Comparison of ENCODE assay signal across 9 cellular contexts in genomic region chr11:121575963-121576290, GRCh38.
DNase-seq lines count a peak whose midpoint lies in the region; ATAC-seq and TF ChIP-seq lines count a peak whose summit lies in the region.
"Had no signal": no experiment of that assay in that cellular context is flagged by ENCODE, and none has a peak within 500 bp of the region (broad histone marks: within the 10 kb centered on the region; RNA-seq: fewer than 3 reads in every experiment).

No MANE protein-coding gene starts in this region.

- intact Hi-C loops in aorta (cut with DNase I): no loop called here

- peaks cover 12% of the 10 kb centered on the region for H3K27me3 Mint-ChIP-seq in nephron progenitor cell (ENCODE audit: low read depth, poor library complexity)
- peaks cover 47% of the 10 kb centered on the region for H3K27me3 Mint-ChIP-seq in chondrocyte (ENCODE audit: low read depth)
- H3K27me3 Mint-ChIP-seq: activated CD4-positive, alpha-beta T cell treated with anti-CD3 and anti-CD28 coated beads, Interleukin-2, amount 10 ng/mL, durations not matched to agents 24 days and 14 days had no signal

- H3K4me3 Mint-ChIP-seq in nephron progenitor cell (peak overlapping the region; percentile 3), chondrocyte (ENCODE audit: unreplicated experiment) (no peak overlapping the region)
- H3K4me3 Mint-ChIP-seq: activated CD4-positive, alpha-beta T cell treated with anti-CD3 and anti-CD28 coated beads, Interleukin-2, amount 10 ng/mL, durations not matched to agents 24 days and 14 days had no signal

- H3K36me3 Mint-ChIP-seq in nephron progenitor cell (ENCODE audit: low read depth) (peaks cover 67% of the 10 kb centered on the region), chondrocyte (ENCODE audit: low read depth) (peaks cover 11% of the 10 kb centered on the region)

- H3K27me3 ChIP-seq in aorta (ENCODE audit: control insufficient read depth in 1 of 2, insufficient read depth in 2 of 2, low read length in 1 of 2): no peaks in the 10 kb centered on the region
- no peaks in the 10 kb centered on the region for H3K27me3 ChIP-seq in SJCRH30

- DNase-seq in nephron progenitor cell (no peak), hippocampal formation (lab: John Stamatoyannopoulos, UW) (no peak), aorta (no peak), chondrocyte (ENCODE audit: low spot score) (no peak), SJCRH30 (no peak)
- DNase-seq: activated CD4-positive, alpha-beta T cell treated with anti-CD3 and anti-CD28 coated beads, Interleukin-2, amount 10 ng/mL, durations not matched to agents 24 days and 14 days had no signal

- H3K27ac ChIP-seq in aorta (ENCODE audit: low read depth in 1 of 2, low read length in 2 of 2) (no peak overlapping the region), SJCRH30 (no peak overlapping the region)

- H3K36me3 ChIP-seq in aorta (ENCODE audit: control insufficient read depth in 1 of 2, insufficient read depth in 2 of 2, low read length in 1 of 2) (peaks cover 2 to 4% of the 10 kb centered on the region in 2 donors), SJCRH30 (no peaks in the 10 kb centered on the region)

- H3K27ac Mint-ChIP-seq in nephron progenitor cell (peak overlapping the region; percentile 83), chondrocyte (ENCODE audit: unreplicated experiment) (no peak overlapping the region)
- H3K27ac Mint-ChIP-seq: activated CD4-positive, alpha-beta T cell treated with anti-CD3 and anti-CD28 coated beads, Interleukin-2, amount 10 ng/mL, durations not matched to agents 24 days and 14 days had no signal

- 88 to 89% methylated on average over 5 of the region's 5 CpGs for WGBS in aorta, 2 donors

- ATAC-seq in GM18909 (IDR thresholded peaks at IDR 0.05; ENCODE audit: poor library complexity, unreplicated experiment) (peak; percentile 43), GM21786 (IDR thresholded peaks at IDR 0.05; ENCODE audit: unreplicated experiment) (peak; percentile 24), HG03520 (IDR thresholded peaks at IDR 0.05; ENCODE audit: unreplicated experiment) (peak; percentile 21), aorta (ENCODE audit: low FRiP score) (no peak)

- peaks cover 59% of the 10 kb centered on the region for H3K4me1 Mint-ChIP-seq in nephron progenitor cell
- H3K4me1 Mint-ChIP-seq in chondrocyte (ENCODE audit: low read depth): peaks cover 5% of the 10 kb centered on the region

- H3K9me3 ChIP-seq in aorta (ENCODE audit: control insufficient read depth, low read length) (peaks cover 2% of the 10 kb centered on the region), SJCRH30 (replicated peaks) (0 out of 2 replicates have a peak, but pooled peaks cover 2% of the 10 kb centered on the region)

- H3K9me3 Mint-ChIP-seq in nephron progenitor cell: peaks cover 22% of the 10 kb centered on the region
- H3K9me3 Mint-ChIP-seq in chondrocyte (ENCODE audit: low read depth): peaks cover 14% of the 10 kb centered on the region

- TF ChIP-seq CTCF in nephron progenitor cell (IDR thresholded peaks at IDR 0.05) (no peak), chondrocyte (IDR thresholded peaks at IDR 0.05) (no peak)

- H3K4me1 ChIP-seq in aorta (ENCODE audit: control insufficient read depth in 1 of 2, insufficient read depth in 2 of 2, low read length in 2 of 2): no peaks in the 10 kb centered on the region
- H3K4me1 ChIP-seq in SJCRH30: peaks cover 10% of the 10 kb centered on the region

- H3K4me3 ChIP-seq in aorta (ENCODE audit: low read length in 2 of 2) (no peak overlapping the region), SJCRH30 (no peak overlapping the region)
